1 cellular context compared by ENCODE assay signal in the genomic region with DNA sequence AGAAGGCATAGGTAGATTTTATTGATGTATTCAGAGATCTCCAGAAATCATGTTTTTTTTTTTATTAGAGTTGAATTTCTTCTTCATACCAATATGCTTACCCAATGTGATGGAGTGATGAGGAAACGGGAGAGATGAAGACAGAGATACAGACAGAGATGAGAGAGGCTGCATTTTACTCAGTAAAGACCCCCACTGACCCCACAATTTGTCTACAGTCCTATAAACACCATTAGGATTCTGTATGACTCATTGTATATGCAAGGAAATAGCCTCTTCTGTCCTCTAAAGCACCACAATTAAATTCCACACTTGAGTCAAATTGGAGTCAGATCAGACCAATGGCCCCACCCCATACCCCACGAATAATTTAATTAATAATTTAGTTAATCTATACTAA.
TF ChIP-seq lines count a peak whose summit lies in the region.

No MANE protein-coding gene starts in this region.

TF ChIP-seq in SK-N-SH treated with all-trans-retinoic acid at 6 μM for 48 hours, 23 proteins besides CTCF, POLR2A, EP300 and RAD21 (continued from another document):
- TF ChIP-seq TOX (CRISPR knock-in tag; IDR thresholded peaks at IDR 0.05; ENCODE audit: borderline replicate concordance) (no peak), ZC3H10 (CRISPR knock-in tag; IDR thresholded peaks at IDR 0.05) (no peak), PPARA (CRISPR knock-in tag; IDR thresholded peaks at IDR 0.05; ENCODE audit: borderline replicate concordance) (no peak), SNAI2 (CRISPR knock-in tag; IDR thresholded peaks at IDR 0.05) (no peak), ARNTL (CRISPR knock-in tag; IDR thresholded peaks at IDR 0.05; ENCODE audit: borderline replicate concordance, low read depth) (no peak), ZFP3 (CRISPR knock-in tag; IDR thresholded peaks at IDR 0.05) (no peak), ZNF8 (CRISPR knock-in tag; IDR thresholded peaks at IDR 0.05) (no peak), ESRRG (CRISPR knock-in tag; IDR thresholded peaks at IDR 0.05) (no peak), ISL1 (CRISPR knock-in tag; IDR thresholded peaks at IDR 0.05) (no peak)
- TF ChIP-seq, protein P1, sequence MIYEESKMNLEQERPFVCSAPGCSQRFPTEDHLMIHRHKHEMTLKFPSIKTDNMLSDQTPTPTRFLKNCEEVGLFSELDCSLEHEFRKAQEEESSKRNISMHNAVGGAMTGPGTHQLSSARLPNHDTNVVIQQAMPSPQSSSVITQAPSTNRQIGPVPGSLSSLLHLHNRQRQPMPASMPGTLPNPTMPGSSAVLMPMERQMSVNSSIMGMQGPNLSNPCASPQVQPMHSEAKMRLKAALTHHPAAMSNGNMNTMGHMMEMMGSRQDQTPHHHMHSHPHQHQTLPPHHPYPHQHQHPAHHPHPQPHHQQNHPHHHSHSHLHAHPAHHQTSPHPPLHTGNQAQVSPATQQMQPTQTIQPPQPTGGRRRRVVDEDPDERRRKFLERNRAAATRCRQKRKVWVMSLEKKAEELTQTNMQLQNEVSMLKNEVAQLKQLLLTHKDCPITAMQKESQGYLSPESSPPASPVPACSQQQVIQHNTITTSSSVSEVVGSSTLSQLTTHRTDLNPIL (CRISPR knock-in tag; IDR thresholded peaks at IDR 0.05; ENCODE audit: low read depth), result no peak
